In the genomic region with DNA sequence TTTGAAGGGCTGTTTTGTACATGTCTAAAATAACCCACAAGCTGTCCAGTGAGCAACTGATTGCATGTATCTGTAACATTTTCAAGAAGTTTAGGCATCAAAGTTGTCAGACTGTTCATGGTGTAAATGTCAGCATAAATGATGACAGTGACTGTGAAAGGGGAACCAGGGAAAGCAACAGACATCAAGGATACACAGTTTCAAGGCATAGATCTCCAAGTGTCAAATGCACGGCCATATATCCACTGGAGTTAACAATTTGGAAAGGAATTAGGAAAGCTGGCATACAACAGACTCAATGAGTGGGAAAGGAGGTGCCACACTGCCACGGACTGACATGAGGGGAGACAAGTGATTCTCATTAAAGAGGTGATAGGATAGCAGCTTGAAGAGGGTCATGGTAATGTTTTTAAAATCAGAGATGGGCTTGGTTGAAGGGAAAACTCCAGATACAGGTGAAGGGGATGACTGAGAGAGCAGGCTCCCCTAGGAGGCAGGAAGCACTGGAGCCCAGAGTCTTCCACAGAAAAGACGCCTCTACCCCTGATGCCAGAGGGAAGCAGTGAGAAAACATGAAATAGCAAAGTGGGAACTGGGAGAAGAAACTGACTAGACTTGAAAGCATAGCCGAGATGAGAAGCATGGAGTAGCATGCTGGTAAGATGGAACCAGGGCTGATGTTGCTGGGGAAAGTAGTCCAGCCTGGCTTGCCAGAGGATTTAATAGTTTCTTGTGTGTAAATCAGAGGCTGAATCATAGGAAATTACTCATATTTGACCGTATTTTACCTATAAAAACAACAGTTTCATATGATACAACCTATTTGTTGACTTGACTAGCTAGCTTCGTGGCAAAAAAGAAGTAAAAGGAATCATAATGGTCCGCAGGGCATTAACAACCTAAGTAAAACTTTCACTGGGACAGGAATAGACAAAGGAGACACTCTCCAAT, we compare ENCODE assay signal across 13 cellular contexts. TPM values are rescaled to one million over a fixed set of nuclear protein-coding genes. Genes with fewer than 3 reads are reported as not detected.
A peak's percentile ranks its signal among the peaks of the same experiment; 100 is the strongest.
DNase-seq lines count a peak whose midpoint lies in the region; ATAC-seq and TF ChIP-seq lines count a peak whose summit lies in the region.
"Had no signal": no experiment of that assay in that cellular context is flagged by ENCODE, and none has a peak within 500 bp of the region (broad histone marks: within the 10 kb centered on the region; RNA-seq: fewer than 3 reads in every experiment).

No MANE protein-coding gene starts in this region.

- H3K9me3 ChIP-seq in CD4-positive, CD25-positive, alpha-beta regulatory T cell (ENCODE audit: control insufficient read depth in 2 of 2, low read length in 2 of 2): no peaks in the 10 kb centered on the region
- no peaks in the 10 kb centered on the region for H3K9me3 ChIP-seq in gastrocnemius medialis

- H3K4me3 ChIP-seq in CD4-positive, CD25-positive, alpha-beta regulatory T cell (ENCODE audit: low read depth, low read length): no peak overlapping the region
- H3K4me3 ChIP-seq in gastrocnemius medialis: no peak overlapping the region

- H3K27me3 ChIP-seq in CD4-positive, CD25-positive, alpha-beta regulatory T cell (ENCODE audit: control insufficient read depth, insufficient read depth, low read length): no peaks in the 10 kb centered on the region
- H3K27me3 ChIP-seq in gastrocnemius medialis: no peaks in the 10 kb centered on the region

- peaks cover 28% of the 10 kb centered on the region for H3K36me3 ChIP-seq in CD4-positive, CD25-positive, alpha-beta regulatory T cell (ENCODE audit: control insufficient read depth, insufficient read depth, low read length)
- H3K36me3 ChIP-seq in gastrocnemius medialis: peaks cover 0 to 47% of the 10 kb centered on the region in 2 donors

- TF ChIP-seq CTCF in HFFc6 (IDR thresholded peaks at IDR 0.05) (no peak), gastrocnemius medialis (IDR thresholded peaks at IDR 0.05 in 4 of 5, conservative IDR thresholded peaks at IDR 0.05 in 1 of 5) (no peak)

- H3K4me1 ChIP-seq in CD4-positive, CD25-positive, alpha-beta regulatory T cell (ENCODE audit: control insufficient read depth, insufficient read depth, low read length, poor library complexity, severe bottlenecking): no peaks in the 10 kb centered on the region
- no peaks in the 10 kb centered on the region for H3K4me1 ChIP-seq in gastrocnemius medialis

- H3K9me3 Mint-ChIP-seq in CD4-positive, CD25-positive, alpha-beta regulatory T cell: no peaks in the 10 kb centered on the region
- no peaks in the 10 kb centered on the region for H3K9me3 Mint-ChIP-seq in HFFc6

- H3K27ac Mint-ChIP-seq in CD4-positive, CD25-positive, alpha-beta regulatory T cell: peak overlapping the region; percentile 10 to 38 (median 33)
- peak overlapping the region; percentile 86 for H3K27ac Mint-ChIP-seq in HFFc6

- H3K4me1 Mint-ChIP-seq in CD4-positive, CD25-positive, alpha-beta regulatory T cell: peaks cover 0 to 16% (median under 1%) of the 10 kb centered on the region in 4 donors
- H3K4me1 Mint-ChIP-seq in HFFc6 (ENCODE audit: low read depth): peaks cover 18% of the 10 kb centered on the region

- no peak overlapping the region for H3K27ac ChIP-seq in CD4-positive, CD25-positive, alpha-beta regulatory T cell (ENCODE audit: insufficient read depth, low read length, poor library complexity, severe bottlenecking)
- no peak overlapping the region for H3K27ac ChIP-seq in gastrocnemius medialis

- TF ChIP-seq POLR2A in gastrocnemius medialis (IDR thresholded peaks at IDR 0.05): no peak

- in situ Hi-C loops in G401 (cut with HindIII; ENCODE audit: low sequenced_read_pairs): no loop called here
- in situ Hi-C loops in gastrocnemius medialis (cut with MboI; ENCODE audit: low sequenced_read_pairs in 4 of 4): no loop called here

- H3K4me3 Mint-ChIP-seq in CD4-positive, CD25-positive, alpha-beta regulatory T cell: no peak overlapping the region
- peak overlapping the region; percentile 66 for H3K4me3 Mint-ChIP-seq in HFFc6

- no peaks in the 10 kb centered on the region for H3K27me3 Mint-ChIP-seq in CD4-positive, CD25-positive, alpha-beta regulatory T cell
- peaks cover 1% of the 10 kb centered on the region; the same call in 1 of the 2 replicates for H3K27me3 Mint-ChIP-seq in HFFc6 (ENCODE audit: insufficient read depth)

- no peak for ATAC-seq in CD4-positive, CD25-positive, alpha-beta regulatory T cell (ENCODE audit: low read depth in 2 of 2)
- no peak for ATAC-seq in GM19455 (IDR thresholded peaks at IDR 0.05; ENCODE audit: unreplicated experiment)
- no peak for ATAC-seq in gastrocnemius medialis

- no peak for DNase-seq in CD4-positive, CD25-positive, alpha-beta regulatory T cell
- DNase-seq in HFFc6 (peak; percentile 65), amniotic epithelial cell (ENCODE audit: low read depth) (peak; percentile 33), kidney glomerular epithelial cell (lab: John Stamatoyannopoulos, UW) (peak; percentile 1), G401 (ENCODE audit: low spot score) (no peak), NCI-H146 (lab: John Stamatoyannopoulos, UW) (no peak), gastrocnemius medialis (no peak)
- DNase-seq: aorta, COR-L47, NCI-H446 treated with DMSO at 0.1 percent for 48 hours, T-helper 9 cell had no signal

- peaks cover 37% of the 10 kb centered on the region for H3K36me3 Mint-ChIP-seq in CD4-positive, CD25-positive, alpha-beta regulatory T cell
- peaks cover 20% of the 10 kb centered on the region for H3K36me3 Mint-ChIP-seq in HFFc6 (ENCODE audit: low read depth)

- intact Hi-C loops in gastrocnemius medialis (cut with DNase I; ENCODE audit: low total_unique reads): no loop called here

RNA-seq across cellular contexts. Expression of a gene that starts 18.6 kb away (rescaled TPM):
- 52.0 TPM for total RNA-seq in CD4-positive, CD25-positive, alpha-beta regulatory T cell
- 10 to 100 TPM; 42.7 to 59.7 (median 56.7) TPM for polyA plus RNA-seq in CD4-positive, CD25-positive, alpha-beta regulatory T cell
- total RNA-seq in HFFc6 (2021; fragmentation: NEBNext Ultra II Directional; extraction: Animal tissue kit (Norgen Biotek cat#: 25700)): 10 to 100 TPM; 15.2 to 22.7 (median 20.8) TPM
- total RNA-seq in G401 (2014; rRNA removed; shearing (Covaris generic)): 148 and 167 TPM in 2 replicates
- 10 to 100 TPM; 20.1 to 37.7 (median 26.9) TPM for total RNA-seq in gastrocnemius medialis

RNA-seq across cellular contexts. Expression of a gene that starts 28.6 kb away (rescaled TPM):
- 34.5 TPM for total RNA-seq in CD4-positive, CD25-positive, alpha-beta regulatory T cell
- 10 to 100 TPM; 29.9 to 39.5 (median 34.3) TPM for polyA plus RNA-seq in CD4-positive, CD25-positive, alpha-beta regulatory T cell
- total RNA-seq in HFFc6 (2021; fragmentation: NEBNext Ultra II Directional; extraction: Animal tissue kit (Norgen Biotek cat#: 25700)): 10 to 100 TPM; 19.4 to 25.2 (median 21.0) TPM
- 35.6 and 58.1 TPM in 2 replicates for total RNA-seq in G401 (2014; rRNA removed; shearing (Covaris generic))
- total RNA-seq in gastrocnemius medialis: 10 to 100 TPM; 34.3 to 57.6 (median 39.4) TPM

RNA-seq across cellular contexts. Expression of a gene that starts 32.6 kb away (rescaled TPM):
- total RNA-seq in CD4-positive, CD25-positive, alpha-beta regulatory T cell: not detected
- not detected for polyA plus RNA-seq in CD4-positive, CD25-positive, alpha-beta regulatory T cell
- total RNA-seq in HFFc6 (2021; fragmentation: NEBNext Ultra II Directional; extraction: Animal tissue kit (Norgen Biotek cat#: 25700)): 10 to 100 TPM; 15.9 to 19.5 (median 17.5) TPM
- 5.5 and 6.6 TPM in 2 replicates for total RNA-seq in G401 (2014; rRNA removed; shearing (Covaris generic))
- total RNA-seq in gastrocnemius medialis: 100 to 1,000 TPM; 105 to 334 (median 235) TPM
- total RNA-seq: activated CD8-positive, alpha-beta memory T cell treated with anti-CD3 and anti-CD28 coated beads for 36 hours had no signal

Comparison
In these comparisons a context has a peak if more than half of its experiments do, and no peak if none do; other contexts are left out.
1. DNase-seq: peak in HFFc6 (single experiment), amniotic epithelial cell (single experiment) and kidney glomerular epithelial cell (single experiment); none in CD4-positive, CD25-positive, alpha-beta regulatory T cell (0 of 3), G401 (single experiment), NCI-H146 (single experiment) and gastrocnemius medialis (0 of 2).
2. RNA of a gene that starts 32.6 kb away (total RNA-seq): 105 to 334 TPM in gastrocnemius medialis; 15.9 to 19.5 TPM in HFFc6, 5.5 to 6.6 TPM in G401 and not detected in CD4-positive, CD25-positive, alpha-beta regulatory T cell (single experiment); every median in the first group is over 4 times any median in the second.